ENCODE assay signal across 8 cellular contexts in genomic region chr5:32312194-32312681, GRCh38. TPM values are rescaled to one million over a fixed set of nuclear protein-coding genes. Genes with fewer than 3 reads are reported as not detected.
A peak's percentile ranks its signal among the peaks of the same experiment; 100 is the strongest.
DNase-seq lines count a peak whose midpoint lies in the region; ATAC-seq, FAIRE-seq and TF ChIP-seq lines count a peak whose summit lies in the region.

No MANE protein-coding gene starts in this region.

- peaks cover 29% of the 10 kb centered on the region for H3K4me1 Mint-ChIP-seq in HFFc6 (ENCODE audit: low read depth)

- H3K36me3 Mint-ChIP-seq in HFFc6 (ENCODE audit: low read depth): peaks cover 5% of the 10 kb centered on the region

- no peak for TF ChIP-seq RAD21 in HepG2 (CRISPR knock-in tag; IDR thresholded peaks at IDR 0.05)

- intact Hi-C loops in HepG2 (cut with micrococcal nuclease; ENCODE audit: unreplicated experiment): loop anchor here (2.0 to 5.0 kb wide), 4 partner anchors 40 to 260 kb away; partner anchors contain the start of gene GOLPH3

- no peak overlapping the region for H2AFZ ChIP-seq in HepG2 (ENCODE audit: low read length)

- no peak for TF ChIP-seq EP300 in HepG2 (IDR thresholded peaks at IDR 0.05; ENCODE audit: low read depth in 2 of 2, low read length in 2 of 2)
- no peak for TF ChIP-seq EP300 in HepG2 (CRISPR knock-in tag; IDR thresholded peaks at IDR 0.05; ENCODE audit: borderline replicate concordance)

- no peaks in the 10 kb centered on the region for H3K9me3 Mint-ChIP-seq in HFFc6

- TF ChIP-seq POLR2A in NB4 (IDR thresholded peaks at IDR 0.05; ENCODE audit: extremely low read depth, insufficient read length): no peak
- 0 out of 4 replicates have a peak, but pooled peaks of 1 of the 2 experiments have one; percentile 38 for TF ChIP-seq POLR2A in HepG2 (IDR thresholded peaks at IDR 0.05; ENCODE audit: insufficient read depth in 1 of 2, low read depth in 2 of 2, low read length in 2 of 2)

- FAIRE-seq in HepG2 (lab: Jason Lieb, UNC): no peak

- POLR2A ChIA-PET in HepG2 (lab: Yijun Ruan, JAX): interaction anchor here (1.0 to 3.7 kb wide), 3 partner anchors 12 to 78 kb away, joined by 3 to 32 read pairs (median 7); no protein-coding TSS in a partner anchor

- H3K4me3 Mint-ChIP-seq in HFFc6: peak overlapping the region; percentile 93

- H3K27ac Mint-ChIP-seq in HFFc6: peak overlapping the region; percentile 88

- H3K79me2 ChIP-seq in HepG2 (ENCODE audit: insufficient read depth, low read length): peaks cover 53% of the 10 kb centered on the region

- H3K36me3 ChIP-seq in HepG2 (replicated peaks in 1 of 2; ENCODE audit: control insufficient read depth in 1 of 2, insufficient read depth in 2 of 2, low read length in 2 of 2): peaks cover 1 to 7% of the 10 kb centered on the region in 2 experiments; a peak in 1 of 5 replicates

- DNase-seq in HFFc6 (peak; percentile 57), NB4 (ENCODE audit: low read depth) (peak; percentile 78), dermis blood vessel endothelial cell (peak; percentile 78), HepG2 (ENCODE audit: low spot score) (no peak), putamen (ENCODE audit: low spot score) (no peak)
- peak; percentile 10 for DNase-seq in activated CD4-positive, CD25-positive, alpha-beta regulatory T cell treated with anti-CD3 and anti-CD28 coated beads, Interleukin-2, amount 50 U/mL, for 16 hours (ENCODE audit: low read depth, low spot score)
- peak; percentile 31 to 40 for DNase-seq in stimulated activated CD4-positive, alpha-beta T cell treated with anti-CD3 and anti-CD28 coated beads, Interleukin-4, amount 100 ng/mL, for 48 hours (ENCODE audit: low read depth in 2 of 2)

- H3K9ac ChIP-seq in HepG2 (ENCODE audit: insufficient read depth, low read depth, low read length): peak overlapping the region; percentile 95

- H3K4me1 ChIP-seq in HepG2 (ENCODE audit: insufficient read depth, low read length): peaks cover 79% of the 10 kb centered on the region

- peak overlapping the region; percentile 81 for H3K27ac ChIP-seq in HepG2 (ENCODE audit: extremely low read length, insufficient read depth, low read length)

- H4K20me1 ChIP-seq in HepG2 (ENCODE audit: insufficient read depth, low read length): peaks cover 17% of the 10 kb centered on the region; the same call in 1 of the 2 replicates

- peak overlapping the region; percentile 95 for H3K4me2 ChIP-seq in HepG2 (ENCODE audit: low read depth, low read length)

- no peaks in the 10 kb centered on the region; the same call in none of the 2 replicates for H3K27me3 Mint-ChIP-seq in HFFc6 (ENCODE audit: insufficient read depth)

- no TSS peak for BruUV-seq in HepG2 (replicated peaks; lab: Mats Ljungman, UMichigan)

- WGBS in HepG2 (ENCODE audit: low lambda C conversion rate): 0% methylated on average over 6 of the region's 46 CpGs

- H3K27me3 ChIP-seq in HepG2 (ENCODE audit: control insufficient read depth in 1 of 2, insufficient read depth in 2 of 2, low read length in 2 of 2): no peaks in the 10 kb centered on the region

- CTCF ChIA-PET in HepG2 (lab: Yijun Ruan, JAX; ENCODE audit: low intra/inter-chr PET ratio, low total read pairs): no interaction called here

- H3K4me3 ChIP-seq in GM12875 (ENCODE audit: low read depth, low read length) (peak overlapping the region; percentile 89), NB4 (ENCODE audit: low read depth, low read length) (peak overlapping the region; percentile 73), HepG2 (replicated peaks in 1 of 3; ENCODE audit: insufficient read depth in 1 of 3, low read depth in 2 of 3, low read length in 3 of 3) (peak overlapping the region; percentile 84 to 95 (median 92))

- no peak for TF ChIP-seq CTCF in GM12875 (IDR thresholded peaks at IDR 0.05; ENCODE audit: borderline replicate concordance, insufficient read depth, low read depth, low read length)
- no peak for TF ChIP-seq CTCF in HFFc6 (IDR thresholded peaks at IDR 0.05)
- TF ChIP-seq CTCF in NB4 (IDR thresholded peaks at IDR 0.05; ENCODE audit: low read depth, low read length): no peak
- TF ChIP-seq CTCF in HepG2 (CRISPR knock-in tag; IDR thresholded peaks at IDR 0.05): no peak

- no peaks in the 10 kb centered on the region for H3K9me3 ChIP-seq in HepG2 (ENCODE audit: low read length)

- peak; percentile 34 for ATAC-seq in HepG2

- in situ Hi-C loops in HepG2 (cut with HindIII; ENCODE audit: extremely low pct_ligation_motif_present, low pct_unique_long_range_greater_than_20kb): no loop called here

TF ChIP-seq in HepG2, 621 proteins besides CTCF, POLR2A, EP300 and RAD21 (continues in another document):
- TF ChIP-seq ZNF138 (CRISPR knock-in tag; IDR thresholded peaks at IDR 0.05; ENCODE audit: low read depth) (peak; percentile 34; the same call in 1 of the 2 replicates), CEBPZ (IDR thresholded peaks at IDR 0.05; ENCODE audit: low read length) (no peak), XRCC5 (optimal IDR thresholded peaks at IDR 0.05; ENCODE audit: low read length) (no peak), AGO2 (optimal IDR thresholded peaks at IDR 0.05; ENCODE audit: low read depth, low read length) (peak; percentile 74), NRL (CRISPR knock-in tag; IDR thresholded peaks at IDR 0.05; ENCODE audit: borderline replicate concordance) (0 out of 2 replicates have a peak, but pooled peaks have one; percentile 36), ZNF792 (CRISPR knock-in tag; IDR thresholded peaks at IDR 0.05) (no peak), ERF (CRISPR knock-in tag; IDR thresholded peaks at IDR 0.05) (no peak), ZNF329 (CRISPR knock-in tag; IDR thresholded peaks at IDR 0.05; ENCODE audit: low read depth) (0 out of 2 replicates have a peak, but pooled peaks have one; percentile 4), ZC3H13 (CRISPR knock-in tag; IDR thresholded peaks at IDR 0.05) (0 out of 2 replicates have a peak, but pooled peaks have one; percentile 21), ZBTB38 (CRISPR knock-in tag; IDR thresholded peaks at IDR 0.05) (no peak), ZNF143 (CRISPR knock-in tag; IDR thresholded peaks at IDR 0.05) (no peak), ZNF674 (CRISPR knock-in tag; IDR thresholded peaks at IDR 0.05; ENCODE audit: low read depth) (0 out of 2 replicates have a peak, but pooled peaks have one; percentile 15)

RNA-seq across cellular contexts. Expression of gene MTMR12, which starts 0.5 kb away (rescaled TPM):
- 10 to 100 TPM; 20.7 to 26.0 (median 22.4) TPM for total RNA-seq in HFFc6 (2021; fragmentation: NEBNext Ultra II Directional; extraction: Animal tissue kit (Norgen Biotek cat#: 25700))
- 45.6 and 55.3 TPM in 2 replicates for total RNA-seq in dermis blood vessel endothelial cell
- 36.6 and 56.5 TPM in 2 replicates for total RNA-seq in HepG2 (2016; rRNA removed; fragmentation: Illumina TruSeq; extraction: Trizol)
- total RNA-seq in HepG2 (2016; cell fraction: cytosol; rRNA removed; fragmentation: Illumina TruSeq; extraction: Trizol; ENCODE audit: low read depth): 16.0 and 20.1 TPM in 2 replicates
- 37.6 and 51.8 TPM in 2 replicates for total RNA-seq in HepG2 (2016; cell fraction: insoluble cytoplasmic fraction; rRNA removed; fragmentation: Illumina TruSeq; extraction: Trizol)
- total RNA-seq in HepG2 (2016; cell fraction: membrane; rRNA removed; fragmentation: Illumina TruSeq; extraction: Trizol): 41.8 and 44.0 TPM in 2 replicates
- 34.2 and 34.9 TPM in 2 replicates for total RNA-seq in HepG2 (2016; cell fraction: nucleus; rRNA removed; fragmentation: Illumina TruSeq; extraction: Trizol)
- 21.3 and 23.4 TPM in 2 replicates for polyA plus RNA-seq in HepG2 (2011; rRNA removed)
- polyA plus RNA-seq in HepG2 (2011; cell fraction: cytosol; rRNA removed): 15.2 and 20.5 TPM in 2 replicates
- polyA plus RNA-seq in HepG2 (2011; cell fraction: nucleus; rRNA removed): 10.6 and 13.1 TPM in 2 replicates
- 22.1 and 25.4 TPM in 2 replicates for polyA plus RNA-seq in HepG2 (2012)
- polyA plus RNA-seq in HepG2 (2016; cell fraction: cytosol; fragmentation: Illumina TruSeq; extraction: Trizol; ENCODE audit: low read depth): 5.0 and 5.4 TPM in 2 replicates
- polyA plus RNA-seq in HepG2 (2016; cell fraction: insoluble cytoplasmic fraction; fragmentation: Illumina TruSeq; extraction: Trizol; ENCODE audit: low read depth): 37.5 and 39.4 TPM in 2 replicates
- 18.7 and 19.5 TPM in 2 replicates for polyA plus RNA-seq in HepG2 (2016; cell fraction: membrane; fragmentation: Illumina TruSeq; extraction: Trizol; ENCODE audit: low read depth)
- 32.6 and 33.7 TPM in 2 replicates for polyA plus RNA-seq in HepG2 (2016; cell fraction: nucleus; fragmentation: Illumina TruSeq; extraction: Trizol; ENCODE audit: insufficient read depth, low read depth)
- 31.8 and 33.8 TPM in 2 replicates for polyA minus RNA-seq in HepG2 (2011; rRNA and poly(A)+ RNA removed; ENCODE audit: low replicate concordance)
- 29.0 and 31.6 TPM in 2 replicates for polyA minus RNA-seq in HepG2 (2011; cell fraction: cytosol; rRNA and poly(A)+ RNA removed)
- 48.2 and 66.6 TPM in 2 replicates for polyA minus RNA-seq in HepG2 (2011; cell fraction: nucleus; rRNA and poly(A)+ RNA removed)

Comparison
In these comparisons a context has a peak if more than half of its experiments do, and no peak if none do; other contexts are left out.
1. DNase-seq: peak in HFFc6 (single experiment), NB4 (single experiment), activated CD4-positive, CD25-positive, alpha-beta regulatory T cell treated with anti-CD3 and anti-CD28 coated beads, Interleukin-2, amount 50 U/mL, for 16 hours (single experiment), dermis blood vessel endothelial cell (single experiment) and stimulated activated CD4-positive, alpha-beta T cell treated with anti-CD3 and anti-CD28 coated beads, Interleukin-4, amount 100 ng/mL, for 48 hours (2 of 2); none in HepG2 (single experiment) and putamen (single experiment).
2. Peak in every context shown above with its lines, with median percentiles within 50 percentile points of each other: H3K4me3 ChIP-seq.